In the genomic region with DNA sequence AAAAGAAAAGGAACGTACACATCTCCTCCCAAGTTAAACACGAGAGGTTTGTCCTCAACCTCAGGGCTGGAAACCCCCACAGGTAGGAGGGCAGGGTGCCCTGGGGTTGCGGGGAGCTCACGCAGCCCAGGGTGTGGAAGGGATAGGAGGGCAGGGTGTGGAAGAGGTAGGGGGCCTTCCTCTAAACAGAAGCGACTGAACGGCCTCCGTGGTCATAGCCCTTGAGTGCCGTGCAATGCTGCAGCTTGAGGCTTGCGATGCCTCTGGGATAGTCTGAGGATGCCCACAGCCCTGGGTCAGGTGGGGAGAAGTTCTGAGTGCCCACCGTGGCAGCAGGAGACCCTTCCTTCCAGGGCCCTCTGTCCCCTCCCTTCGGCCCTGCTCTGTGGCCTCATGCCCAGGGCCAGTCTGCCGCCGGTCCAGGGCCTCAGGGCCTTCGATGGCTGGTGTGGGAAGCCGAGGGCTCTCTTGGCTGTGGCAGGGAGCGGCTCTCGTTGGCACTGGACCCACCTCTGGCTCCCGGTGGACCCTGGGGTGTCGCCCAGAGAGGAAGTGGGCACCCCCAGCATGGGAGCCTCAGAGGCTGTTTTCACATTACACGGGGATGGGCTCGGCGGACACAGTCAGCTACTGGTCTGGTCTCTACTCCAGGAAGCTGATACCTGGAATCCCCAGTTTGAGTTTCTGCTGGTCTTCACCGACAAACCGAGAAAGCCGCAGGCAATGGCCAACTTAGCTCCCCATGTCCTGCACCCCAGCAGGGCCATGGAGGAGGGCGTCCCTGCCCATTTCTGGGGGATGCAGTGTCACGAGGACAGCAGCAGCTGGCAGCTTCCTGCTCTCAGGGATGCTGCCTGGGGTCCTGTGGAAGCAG, we compare ENCODE assay signal across 22 cellular contexts. TPM values are rescaled to one million over a fixed set of nuclear protein-coding genes. Genes with fewer than 3 reads are reported as not detected.
DNase-seq lines count a peak whose midpoint lies in the region; ATAC-seq, FAIRE-seq and TF ChIP-seq lines count a peak whose summit lies in the region.
"Had no signal": no experiment of that assay in that cellular context is flagged by ENCODE, and none has a peak within 500 bp of the region (broad histone marks: within the 10 kb centered on the region; RNA-seq: fewer than 3 reads in every experiment).

No MANE protein-coding gene starts in this region.

- H3K36me3 ChIP-seq in K562 (ENCODE audit: control insufficient read depth, insufficient read depth, low read length) (peaks cover 27% of the 10 kb centered on the region; the same call in 2 of the 3 replicates), neuronal stem cell (replicated peaks in 1 of 2; ENCODE audit: control insufficient read depth in 2 of 2, insufficient read depth in 2 of 2, low read length in 2 of 2) (peaks cover 24 to 53% of the 10 kb centered on the region in 2 donors)

- peaks cover 2% of the 10 kb centered on the region for H3K4me1 Mint-ChIP-seq in activated CD4-positive, alpha-beta T cell treated with anti-CD3 and anti-CD28 coated beads for 36 hours
- H3K4me1 Mint-ChIP-seq: mesothelial cell of epicardium had no signal

- H2AK5ac ChIP-seq in neuronal stem cell (ENCODE audit: low read depth, low read length), result no peak overlapping the region

- no peak for TF ChIP-seq RAD21 in K562 (CRISPR knock-in tag; conservative IDR thresholded peaks at IDR 0.05 in 1 of 2, IDR thresholded peaks at IDR 0.05 in 1 of 2)

- no peak overlapping the region for H2BK12ac ChIP-seq in neuronal stem cell (ENCODE audit: low read length)

- no peak overlapping the region for H2BK120ac ChIP-seq in neuronal stem cell (ENCODE audit: low read depth, low read length)

- POLR2A ChIA-PET in HEK293T (lab: Yijun Ruan, JAX) (interaction anchor here (1.1 kb wide), 1 partner anchor 22 kb away, joined by 3 read pairs; no protein-coding TSS in a partner anchor), K562 (lab: Yijun Ruan, JAX) (interaction anchor here (0.7 to 1.4 kb wide), 2 partner anchors 13 to 272 kb away, joined by 3 read pairs; no protein-coding TSS in a partner anchor)
- POLR2A ChIA-PET in activated CD4-positive, alpha-beta T cell treated with anti-CD3 and anti-CD28 coated beads for 36 hours (lab: Charles Lee), result no interaction called here

- H3K9me1 ChIP-seq in K562 (ENCODE audit: control insufficient read depth, insufficient read depth, low read length), result no peaks in the 10 kb centered on the region

- FAIRE-seq in K562 (lab: Jason Lieb, UNC), result no peak
- FAIRE-seq: astrocyte, GM19239 had no signal

- H3K79me2 ChIP-seq in K562 (ENCODE audit: control insufficient read depth, insufficient read depth, low read length), result no peaks in the 10 kb centered on the region

- no peak overlapping the region for H2BK15ac ChIP-seq in neuronal stem cell (ENCODE audit: low read length)

- H2BK5ac ChIP-seq in neuronal stem cell (ENCODE audit: low read length), result peak overlapping the region; percentile 75

- no peak overlapping the region for H3K4me3 Mint-ChIP-seq in activated CD4-positive, alpha-beta T cell treated with anti-CD3 and anti-CD28 coated beads for 36 hours
- H3K4me3 Mint-ChIP-seq: activated B cell treated with CpG ODN at 0.5 μM for 24 hours; activated CD8-positive, alpha-beta T cell treated with anti-CD3 and anti-CD28 coated beads for 36 hours; activated naive CD4-positive, alpha-beta T cell treated with anti-CD3 and anti-CD28 coated beads for 36 hours; CD8-positive, alpha-beta T cell; mesothelial cell of epicardium had no signal

- H3K9me3 Mint-ChIP-seq in activated CD4-positive, alpha-beta T cell treated with anti-CD3 and anti-CD28 coated beads for 36 hours (ENCODE audit: low read depth), result no peaks in the 10 kb centered on the region
- H3K9me3 Mint-ChIP-seq: activated B cell treated with CpG ODN at 0.5 μM for 24 hours; activated CD8-positive, alpha-beta T cell treated with anti-CD3 and anti-CD28 coated beads for 36 hours; activated naive CD4-positive, alpha-beta T cell treated with anti-CD3 and anti-CD28 coated beads for 36 hours; CD8-positive, alpha-beta T cell; mesothelial cell of epicardium had no signal

- peak overlapping the region; percentile 43 for H3K23ac ChIP-seq in neuronal stem cell (ENCODE audit: low read depth, low read length, poor library complexity)

- no peak overlapping the region for H3K18ac ChIP-seq in neuronal stem cell (ENCODE audit: low read length)

- H3K9me3 ChIP-seq in K562 (replicated peaks; ENCODE audit: control insufficient read depth, insufficient read depth, low read depth, low read length) (no peaks in the 10 kb centered on the region; the same call in 1 of the 2 replicates), neuronal stem cell (replicated peaks in 1 of 2; ENCODE audit: control insufficient read depth in 2 of 2, insufficient read depth in 1 of 2, low read depth in 1 of 2, low read length in 2 of 2) (no peaks in the 10 kb centered on the region)
- H3K9me3 ChIP-seq: gastrocnemius medialis, prostate gland had no signal

- TF ChIP-seq CTCF in K562 (IDR thresholded peaks at IDR 0.05 in 2 of 3, conservative IDR thresholded peaks at IDR 0.05 in 1 of 3; ENCODE audit: insufficient read depth in 2 of 3, low read depth in 1 of 3, low read length in 3 of 3), result no peak

- DNase-seq in HEK293T (ENCODE audit: extremely low spot score) (peak; percentile 3), K562 (ENCODE audit: extremely low read depth in 1 of 4, low spot score in 3 of 4) (no peak), neuronal stem cell (ENCODE audit: low spot score) (no peak), ACHN (no peak)
- DNase-seq in activated CD4-positive, alpha-beta T cell treated with anti-CD3 and anti-CD28 coated beads for 36 hours, result no peak
- DNase-seq: activated B cell treated with CpG ODN at 0.5 μM for 24 hours; cerebellar nuclear complex; DMS153; effector CD4-positive, alpha-beta T cell; gastrocnemius medialis; GF-D8; hypothalamus; NCI-H2107; NK-92 treated with Interleukin-12 subunit alpha and Interleukin-12 subunit beta, amount 100 ng/mL, for 24 hours had no signal

- no peak overlapping the region for H3K4ac ChIP-seq in neuronal stem cell (ENCODE audit: low read length)

- H3K27ac ChIP-seq in K562 (ENCODE audit: extremely low read depth, low read depth, low read length), result no peak overlapping the region
- no peak overlapping the region for H3K27ac ChIP-seq in neuronal stem cell (replicated peaks; ENCODE audit: low read length)
- H3K27ac ChIP-seq: gastrocnemius medialis, prostate gland had no signal

- in situ Hi-C loops in K562 (cut with MboI), result no loop called here
- in situ Hi-C loops in ACHN (cut with HindIII; ENCODE audit: low pct_ligation_motif_present, low pct_unique_long_range_greater_than_20kb, low sequenced_read_pairs), result no loop called here

- no peaks in the 10 kb centered on the region for H3K27me3 Mint-ChIP-seq in activated CD4-positive, alpha-beta T cell treated with anti-CD3 and anti-CD28 coated beads for 36 hours
- H3K27me3 Mint-ChIP-seq: activated B cell treated with CpG ODN at 0.5 μM for 24 hours; activated CD8-positive, alpha-beta T cell treated with anti-CD3 and anti-CD28 coated beads for 36 hours had no signal

- no TSS peak for BruUV-seq in K562 (replicated peaks; lab: Mats Ljungman, UMichigan)

- H4K20me1 ChIP-seq in K562 (replicated peaks; ENCODE audit: control insufficient read depth, insufficient read depth, low read length), result no peaks in the 10 kb centered on the region

- intact Hi-C loops in K562 (cut with micrococcal nuclease), result no loop called here
- intact Hi-C loops in activated CD4-positive, alpha-beta T cell treated with anti-CD3 and anti-CD28 coated beads for 36 hours (cut with DNase I, micrococcal nuclease), result no loop called here

- H3K9ac ChIP-seq in K562 (ENCODE audit: insufficient read depth in 1 of 2, low read depth in 2 of 2, low read length in 2 of 2) (peak overlapping the region in 1 of 2 experiments; percentile 20; a peak in 1 of 4 replicates), neuronal stem cell (ENCODE audit: low read depth, low read length, poor library complexity) (no peak overlapping the region)

- no peak overlapping the region for H3K27ac Mint-ChIP-seq in activated CD4-positive, alpha-beta T cell treated with anti-CD3 and anti-CD28 coated beads for 36 hours
- H3K27ac Mint-ChIP-seq: activated B cell treated with CpG ODN at 0.5 μM for 24 hours; activated CD8-positive, alpha-beta T cell treated with anti-CD3 and anti-CD28 coated beads for 36 hours; activated naive CD4-positive, alpha-beta T cell treated with anti-CD3 and anti-CD28 coated beads for 36 hours; CD8-positive, alpha-beta T cell; mesothelial cell of epicardium had no signal

- CTCF ChIA-PET in HEK293T (lab: Yijun Ruan, JAX) (interaction anchor here (1.0 kb wide), 1 partner anchor 13 kb away, joined by 3 read pairs; no protein-coding TSS in a partner anchor), K562 (lab: Yijun Ruan, JAX; ENCODE audit: low intra/inter-chr PET ratio) (interaction anchor here (0.5 kb wide), 1 partner anchor 52 kb away, joined by 3 read pairs; no protein-coding TSS in a partner anchor)
- CTCF ChIA-PET in activated CD4-positive, alpha-beta T cell treated with anti-CD3 and anti-CD28 coated beads for 36 hours (lab: Charles Lee), result interaction anchor here (0.5 to 1.0 kb wide), 4 partner anchors 13 to 88 kb away, joined by 3 to 6 read pairs (median 4); no protein-coding TSS in a partner anchor

- no peak for TF ChIP-seq EP300 in K562 (IDR thresholded peaks at IDR 0.05; ENCODE audit: low read length)

- no peak overlapping the region for H3K14ac ChIP-seq in neuronal stem cell (ENCODE audit: low read length)

- no peaks in the 10 kb centered on the region for H3K27me3 ChIP-seq in K562 (ENCODE audit: control insufficient read depth in 2 of 2, insufficient read depth in 2 of 2, low read length in 2 of 2)
- H3K27me3 ChIP-seq in neuronal stem cell (ENCODE audit: control insufficient read depth in 3 of 3, insufficient read depth in 3 of 3, low read depth in 1 of 3, low read length in 3 of 3), result no peaks in the 10 kb centered on the region
- H3K27me3 ChIP-seq: gastrocnemius medialis had no signal

- TF ChIP-seq POLR2A in K562 (conservative IDR thresholded peaks at IDR 0.05), result peak; percentile 39; the same call in 1 of the 2 replicates

- no peak overlapping the region for H3K4me3 ChIP-seq in K562
- no peak overlapping the region for H3K4me3 ChIP-seq in neuronal stem cell (ENCODE audit: low read length in 2 of 2)
- H3K4me3 ChIP-seq: gastrocnemius medialis, prostate gland had no signal

- H4K91ac ChIP-seq in neuronal stem cell (ENCODE audit: low read depth, low read length, poor library complexity), result no peak overlapping the region

- H2AFZ ChIP-seq in K562 (ENCODE audit: low read depth, low read length), result no peak overlapping the region
- H2AFZ ChIP-seq in neuronal stem cell (ENCODE audit: low read length), result no peak overlapping the region

- H3K4me1 ChIP-seq in K562 (replicated peaks in 1 of 2; ENCODE audit: control insufficient read depth in 2 of 2, insufficient read depth in 2 of 2, low read length in 2 of 2), result peaks cover 2 to 20% of the 10 kb centered on the region in 2 experiments; a peak in 4 of 5 replicates
- no peaks in the 10 kb centered on the region for H3K4me1 ChIP-seq in neuronal stem cell (ENCODE audit: control insufficient read depth in 2 of 2, insufficient read depth in 1 of 2, low read depth in 1 of 2, low read length in 2 of 2)
- H3K4me1 ChIP-seq: prostate gland had no signal

- peaks cover 8% of the 10 kb centered on the region for H3K79me1 ChIP-seq in neuronal stem cell (ENCODE audit: low read depth, low read length)

- peaks cover 4% of the 10 kb centered on the region for H3K36me3 Mint-ChIP-seq in activated CD4-positive, alpha-beta T cell treated with anti-CD3 and anti-CD28 coated beads for 36 hours (ENCODE audit: low read depth)

- H3K4me2 ChIP-seq in K562 (ENCODE audit: insufficient read depth, low read length) (no peak overlapping the region), neuronal stem cell (ENCODE audit: insufficient read depth, low read length, poor library complexity, severe bottlenecking) (no peak overlapping the region)

- peak overlapping the region; percentile 43 for H4K8ac ChIP-seq in neuronal stem cell (ENCODE audit: low read depth, low read length)

- ATAC-seq in K562, result no peak
- no peak for ATAC-seq in activated CD4-positive, alpha-beta T cell treated with anti-CD3 and anti-CD28 coated beads for 36 hours
- ATAC-seq: activated CD8-positive, alpha-beta T cell treated with anti-CD3 and anti-CD28 coated beads for 36 hours; CD8-positive, alpha-beta T cell; esophagus mucosa; gastrocnemius medialis had no signal

- 90% methylated on average over 24 of the region's 27 CpGs for WGBS in K562 (ENCODE audit: insufficient coverage, low coverage, missing lambda C conversion rate)
- WGBS in neuronal stem cell (ENCODE audit: extremely low coverage in 2 of 2, insufficient read length in 2 of 2, insufficient replicate concordance in 1 of 2), 2 donors, result no CpG with 5 or more reads among the region's 27 CpGs

RNA-seq across cellular contexts. Expression of gene CDK11B, which starts 6.4 kb away (rescaled TPM):
- total RNA-seq in K562 (2011; cell fraction: chromatin; rRNA removed; ENCODE audit: low replicate concordance), result 24.3 and 27.2 TPM in 2 replicates
- 12.2 and 15.8 TPM in 2 replicates for total RNA-seq in K562 (2011; cell fraction: nucleolus; rRNA removed)
- total RNA-seq in K562 (2011; cell fraction: nucleoplasm; rRNA removed), result 12.0 TPM in 2 replicates
- total RNA-seq in K562 (2014; rRNA removed) (28.3 and 29.8 TPM in 2 replicates), K562 (2014; rRNA removed; fragmentation: Illumina TruSeq; extraction: Trizol) (13.3 and 18.5 TPM in 2 replicates), K562 (2015; rRNA removed; fragmentation: Illumina TruSeq; extraction: Trizol) (18.6 and 19.5 TPM in 2 replicates), K562 (2021) (27.7 and 34.7 TPM in 2 replicates)
- polyA plus RNA-seq in K562 (2011; rRNA removed) (6.2 and 6.5 TPM in 2 replicates), K562 (2014; fragmentation: Illumina TruSeq; extraction: Trizol) (50.8 and 52.2 TPM in 2 replicates), K562 (2014; fragmentation: Nextera tagmentation; extraction: Ambion mirVana) (1 to 10 TPM; 2.8 to 3.1 TPM), K562 (2014; rRNA removed) (33.1 and 42.2 TPM in 2 replicates)
- polyA plus RNA-seq in K562 (2011; cell fraction: cytosol; rRNA removed), result 6.4 and 10.3 TPM in 2 replicates
- 28.0 and 40.4 TPM in 2 replicates for polyA plus RNA-seq in K562 (2011; cell fraction: nucleus; rRNA removed)
- 42.4 and 48.6 TPM in 2 replicates for polyA plus RNA-seq in K562 (2012)
- 2.8 and 3.3 TPM in 2 replicates for polyA minus RNA-seq in K562 (2011; rRNA and poly(A)+ RNA removed)
- 5.3 and 6.9 TPM in 2 replicates for polyA minus RNA-seq in K562 (2011; cell fraction: cytosol; rRNA and poly(A)+ RNA removed)
- polyA minus RNA-seq in K562 (2011; cell fraction: nucleus; rRNA and poly(A)+ RNA removed), result 3.8 and 5.3 TPM in 2 replicates
- 40.1 TPM for polyA plus RNA-seq in neuronal stem cell (2013, experiment 1 of 2)
- 41.3 TPM for polyA plus RNA-seq in neuronal stem cell (2013, experiment 2 of 2)
- 10 to 100 TPM; 36.3 to 38.8 TPM for total RNA-seq in activated CD4-positive, alpha-beta T cell treated with anti-CD3 and anti-CD28 coated beads for 36 hours

RNA-seq across cellular contexts. Expression of gene SLC35E2B, which starts 27.4 kb away (rescaled TPM):
- 99.6 and 161 TPM in 2 replicates for total RNA-seq in K562 (2011; cell fraction: chromatin; rRNA removed; ENCODE audit: low replicate concordance)
- total RNA-seq in K562 (2011; cell fraction: nucleolus; rRNA removed), result 107 and 109 TPM in 2 replicates
- total RNA-seq in K562 (2011; cell fraction: nucleoplasm; rRNA removed), result 98.4 and 102 TPM in 2 replicates
- total RNA-seq in K562 (2014; rRNA removed) (18.4 and 22.5 TPM in 2 replicates), K562 (2014; rRNA removed; fragmentation: Illumina TruSeq; extraction: Trizol) (14.8 TPM in 2 replicates), K562 (2015; rRNA removed; fragmentation: Illumina TruSeq; extraction: Trizol) (20.7 and 21.9 TPM in 2 replicates), K562 (2021) (38.9 and 44.6 TPM in 2 replicates)
- polyA plus RNA-seq in K562 (2011; rRNA removed) (30.8 and 36.5 TPM in 2 replicates), K562 (2014; fragmentation: Illumina TruSeq; extraction: Trizol) (29.5 and 31.5 TPM in 2 replicates), K562 (2014; fragmentation: Nextera tagmentation; extraction: Ambion mirVana) (1 to 10 TPM; 4.7 to 5.2 TPM), K562 (2014; rRNA removed) (29.8 and 34.1 TPM in 2 replicates)
- polyA plus RNA-seq in K562 (2011; cell fraction: cytosol; rRNA removed), result 33.9 and 35.2 TPM in 2 replicates
- polyA plus RNA-seq in K562 (2011; cell fraction: nucleus; rRNA removed), result 139 and 182 TPM in 2 replicates
- 28.9 and 66.9 TPM in 2 replicates for polyA plus RNA-seq in K562 (2012)
- 19.2 and 25.3 TPM in 2 replicates for polyA minus RNA-seq in K562 (2011; rRNA and poly(A)+ RNA removed)
- 23.7 and 23.9 TPM in 2 replicates for polyA minus RNA-seq in K562 (2011; cell fraction: cytosol; rRNA and poly(A)+ RNA removed)
- 26.0 and 28.7 TPM in 2 replicates for polyA minus RNA-seq in K562 (2011; cell fraction: nucleus; rRNA and poly(A)+ RNA removed)
- 35.7 TPM for polyA plus RNA-seq in neuronal stem cell (2013, experiment 1 of 2)
- polyA plus RNA-seq in neuronal stem cell (2013, experiment 2 of 2), result 36.2 TPM
- total RNA-seq in activated CD4-positive, alpha-beta T cell treated with anti-CD3 and anti-CD28 coated beads for 36 hours, result 10 to 100 TPM; 24.2 to 27.6 TPM

RNA-seq across cellular contexts. Expression of gene MMP23B, which starts 33.2 kb away (rescaled TPM):
- 1.7 and 4.4 TPM in 2 replicates for total RNA-seq in K562 (2011; cell fraction: chromatin; rRNA removed; ENCODE audit: low replicate concordance)
- total RNA-seq in K562 (2011; cell fraction: nucleolus; rRNA removed), result 4.9 and 5.5 TPM in 2 replicates
- 1.3 and 2.1 TPM in 2 replicates for total RNA-seq in K562 (2011; cell fraction: nucleoplasm; rRNA removed)
- 0.65 and 1.2 TPM in 2 replicates for total RNA-seq in K562 (2014; rRNA removed)
- total RNA-seq in K562 (2014; rRNA removed; fragmentation: Illumina TruSeq; extraction: Trizol), result not detected in 2 replicates
- total RNA-seq in K562 (2015; rRNA removed; fragmentation: Illumina TruSeq; extraction: Trizol), result not detected in 2 replicates
- 0.38 and 1.3 TPM in 2 replicates for total RNA-seq in K562 (2021)
- polyA plus RNA-seq in K562 (2011; rRNA removed), result 0.30 and 0.45 TPM in 2 replicates
- polyA plus RNA-seq in K562 (2011; cell fraction: cytosol; rRNA removed), result 0.27 and 1.3 TPM in 2 replicates
- 2.7 and 9.6 TPM in 2 replicates for polyA plus RNA-seq in K562 (2011; cell fraction: nucleus; rRNA removed)
- 0.83 and 2.5 TPM in 2 replicates for polyA plus RNA-seq in K562 (2012)
- not detected in 2 replicates for polyA plus RNA-seq in K562 (2014; fragmentation: Illumina TruSeq; extraction: Trizol)
- not detected for polyA plus RNA-seq in K562 (2014; fragmentation: Nextera tagmentation; extraction: Ambion mirVana)
- polyA plus RNA-seq in K562 (2014; rRNA removed), result 0.28 and 0.80 TPM in 2 replicates
- not detected in 2 replicates for polyA minus RNA-seq in K562 (2011; rRNA and poly(A)+ RNA removed)
- polyA minus RNA-seq in K562 (2011; cell fraction: cytosol; rRNA and poly(A)+ RNA removed), result not detected in 2 replicates
- 0.44 and 2.0 TPM in 2 replicates for polyA minus RNA-seq in K562 (2011; cell fraction: nucleus; rRNA and poly(A)+ RNA removed)
- 11.0 TPM for polyA plus RNA-seq in neuronal stem cell (2013, experiment 1 of 2)
- 10.6 TPM for polyA plus RNA-seq in neuronal stem cell (2013, experiment 2 of 2)
- 1 to 10 TPM in 1 of 2 experiments, under 1 TPM in 1; 0.77 to 1.2 TPM for total RNA-seq in activated CD4-positive, alpha-beta T cell treated with anti-CD3 and anti-CD28 coated beads for 36 hours

RNA-seq across cellular contexts. Expression of gene MIB2, which starts 49.9 kb away (rescaled TPM):
- total RNA-seq in K562 (2011; cell fraction: chromatin; rRNA removed; ENCODE audit: low replicate concordance), result 59.7 and 195 TPM in 2 replicates
- 141 and 146 TPM in 2 replicates for total RNA-seq in K562 (2011; cell fraction: nucleolus; rRNA removed)
- total RNA-seq in K562 (2011; cell fraction: nucleoplasm; rRNA removed), result 57.8 and 65.2 TPM in 2 replicates
- 13.1 and 18.6 TPM in 2 replicates for total RNA-seq in K562 (2014; rRNA removed)
- 0.48 and 0.62 TPM in 2 replicates for total RNA-seq in K562 (2014; rRNA removed; fragmentation: Illumina TruSeq; extraction: Trizol)
- 3.1 and 4.9 TPM in 2 replicates for total RNA-seq in K562 (2015; rRNA removed; fragmentation: Illumina TruSeq; extraction: Trizol)
- total RNA-seq in K562 (2021), result 17.0 and 17.2 TPM in 2 replicates
- polyA plus RNA-seq in K562 (2011; rRNA removed), result 6.6 and 10.1 TPM in 2 replicates
- 9.9 and 25.0 TPM in 2 replicates for polyA plus RNA-seq in K562 (2011; cell fraction: cytosol; rRNA removed)
- polyA plus RNA-seq in K562 (2011; cell fraction: nucleus; rRNA removed), result 105 and 181 TPM in 2 replicates
- 16.8 and 55.2 TPM in 2 replicates for polyA plus RNA-seq in K562 (2012)
- 0.80 and 1.4 TPM in 2 replicates for polyA plus RNA-seq in K562 (2014; fragmentation: Illumina TruSeq; extraction: Trizol)
- polyA plus RNA-seq in K562 (2014; fragmentation: Nextera tagmentation; extraction: Ambion mirVana), result under 1 TPM in 1 of 2 experiments, not detected in 1; 0.04 TPM
- 12.0 and 16.8 TPM in 2 replicates for polyA plus RNA-seq in K562 (2014; rRNA removed)
- 4.4 and 5.2 TPM in 2 replicates for polyA minus RNA-seq in K562 (2011; rRNA and poly(A)+ RNA removed)
- 7.8 and 14.8 TPM in 2 replicates for polyA minus RNA-seq in K562 (2011; cell fraction: cytosol; rRNA and poly(A)+ RNA removed)
- polyA minus RNA-seq in K562 (2011; cell fraction: nucleus; rRNA and poly(A)+ RNA removed), result 40.3 and 45.4 TPM in 2 replicates
- 60.6 TPM for polyA plus RNA-seq in neuronal stem cell (2013, experiment 1 of 2)
- polyA plus RNA-seq in neuronal stem cell (2013, experiment 2 of 2), result 58.5 TPM
- 10 to 100 TPM; 37.1 TPM for total RNA-seq in activated CD4-positive, alpha-beta T cell treated with anti-CD3 and anti-CD28 coated beads for 36 hours

RNA-seq across cellular contexts. Expression of gene CDK11A, which starts 59.0 kb away (rescaled TPM):
- 123 and 215 TPM in 2 replicates for total RNA-seq in K562 (2011; cell fraction: chromatin; rRNA removed; ENCODE audit: low replicate concordance)
- 128 and 164 TPM in 2 replicates for total RNA-seq in K562 (2011; cell fraction: nucleolus; rRNA removed)
- 71.6 and 88.8 TPM in 2 replicates for total RNA-seq in K562 (2011; cell fraction: nucleoplasm; rRNA removed)
- total RNA-seq in K562 (2014; rRNA removed), result 44.4 and 48.8 TPM in 2 replicates
- total RNA-seq in K562 (2014; rRNA removed; fragmentation: Illumina TruSeq; extraction: Trizol), result 15.2 and 18.4 TPM in 2 replicates
- total RNA-seq in K562 (2015; rRNA removed; fragmentation: Illumina TruSeq; extraction: Trizol), result 33.6 and 43.9 TPM in 2 replicates
- total RNA-seq in K562 (2021), result 58.5 and 71.0 TPM in 2 replicates
- polyA plus RNA-seq in K562 (2011; rRNA removed), result 13.0 and 17.4 TPM in 2 replicates
- 10.4 and 24.1 TPM in 2 replicates for polyA plus RNA-seq in K562 (2011; cell fraction: cytosol; rRNA removed)
- 167 and 314 TPM in 2 replicates for polyA plus RNA-seq in K562 (2011; cell fraction: nucleus; rRNA removed)
- 54.0 and 63.7 TPM in 2 replicates for polyA plus RNA-seq in K562 (2012)
- 49.8 and 53.1 TPM in 2 replicates for polyA plus RNA-seq in K562 (2014; fragmentation: Illumina TruSeq; extraction: Trizol)
- polyA plus RNA-seq in K562 (2014; fragmentation: Nextera tagmentation; extraction: Ambion mirVana), result 1 to 10 TPM; 4.5 to 8.4 TPM
- 49.5 and 67.0 TPM in 2 replicates for polyA plus RNA-seq in K562 (2014; rRNA removed)
- 8.1 and 9.7 TPM in 2 replicates for polyA minus RNA-seq in K562 (2011; rRNA and poly(A)+ RNA removed)
- 143 and 147 TPM in 2 replicates for polyA minus RNA-seq in K562 (2011; cell fraction: cytosol; rRNA and poly(A)+ RNA removed)
- polyA minus RNA-seq in K562 (2011; cell fraction: nucleus; rRNA and poly(A)+ RNA removed), result 39.7 and 41.0 TPM in 2 replicates
- 23.9 TPM for polyA plus RNA-seq in neuronal stem cell (2013, experiment 1 of 2)
- polyA plus RNA-seq in neuronal stem cell (2013, experiment 2 of 2), result 23.6 TPM
- total RNA-seq in activated CD4-positive, alpha-beta T cell treated with anti-CD3 and anti-CD28 coated beads for 36 hours, result 10 to 100 TPM; 44.3 to 50.5 TPM
